34 cellular contexts compared by ENCODE assay signal in genomic region chr14:56297449-56297848, GRCh38.
"Had no signal": no experiment of that assay in that cellular context is flagged by ENCODE, and none has a peak within 500 bp of the region (broad histone marks: within the 10 kb centered on the region; RNA-seq: fewer than 3 reads in every experiment).

No MANE protein-coding gene starts in this region.

- H3K4me3 ChIP-seq: MG63, PC-9 had no signal

- H3K27me3 ChIP-seq: MG63 had no signal

- H3K36me3 ChIP-seq: MG63 had no signal

- DNase-seq: activated CD4-positive, alpha-beta memory T cell treated with anti-CD3 and anti-CD28 coated beads, Interleukin-2, amount 10 ng/mL, durations not matched to agents 7 days and 5 days; activated CD4-positive, alpha-beta T cell treated with anti-CD3 and anti-CD28 coated beads for 1 hour; activated CD4-positive, alpha-beta T cell treated with anti-CD3 and anti-CD28 coated beads for 48 hours; activated CD4-positive, CD25-positive, alpha-beta regulatory T cell; activated CD8-positive, alpha-beta memory T cell treated with anti-CD3 and anti-CD28 coated beads for 24 hours; activated CD8-positive, alpha-beta memory T cell treated with anti-CD3 and anti-CD28 coated beads, Interleukin-2, amount 10 ng/mL, durations not matched to agents 7 days and 5 days; activated CD8-positive, alpha-beta memory T cell treated with anti-CD3 and anti-CD28 coated beads, Interleukin-2, amount 50 U/mL, for 48 hours; activated effector memory CD4-positive, alpha-beta T cell treated with Interleukin-2 at 50 U/mL for 16 hours; activated naive CD4-positive, alpha-beta T cell treated with anti-CD3 and anti-CD28 coated beads, Interleukin-2, amount 10 ng/mL, durations not matched to agents 7 days and 5 days; activated naive CD8-positive, alpha-beta T cell treated with anti-CD3 and anti-CD28 coated beads, Interleukin-2, amount 50 U/mL, for 24 hours; activated T-cell treated with anti-CD3 and anti-CD28 coated beads, Interleukin-2, amount 50 U/mL, for 48 hours; anterior cingulate cortex; Kasumi-1; KG1; MG63; MV-4-11; NCI-H1105; NCI-H1417 treated with DMSO at 0.1 percent for 48 hours; NCI-H187 treated with DMSO at 0.1 percent for 48 hours; NCI-H2081; NCI-H2227 treated with DMSO at 0.1 percent for 48 hours; NCI-H446 treated with DMSO at 0.1 percent for 48 hours; NCI-H526; NCI-H774; PC-9; SW 1271; T-helper 1 cell; T-helper 2 cell; T-helper 9 cell had no signal

- H3K9me3 ChIP-seq: MG63 had no signal

- FAIRE-seq: bronchial epithelial cell, RCC 7860 had no signal

- H3K27ac ChIP-seq: PC-9, RWPE1, VCaP had no signal

- ATAC-seq: activated CD8-positive, alpha-beta memory T cell treated with anti-CD3 and anti-CD28 coated beads, Interleukin-2, amount 10 ng/mL, durations not matched to agents 7 days and 5 days; activated naive CD8-positive, alpha-beta T cell treated with anti-CD3 and anti-CD28 coated beads, Interleukin-2, amount 50 U/mL, for 24 hours; Right ventricle myocardium inferior had no signal
